In the genomic region with DNA sequence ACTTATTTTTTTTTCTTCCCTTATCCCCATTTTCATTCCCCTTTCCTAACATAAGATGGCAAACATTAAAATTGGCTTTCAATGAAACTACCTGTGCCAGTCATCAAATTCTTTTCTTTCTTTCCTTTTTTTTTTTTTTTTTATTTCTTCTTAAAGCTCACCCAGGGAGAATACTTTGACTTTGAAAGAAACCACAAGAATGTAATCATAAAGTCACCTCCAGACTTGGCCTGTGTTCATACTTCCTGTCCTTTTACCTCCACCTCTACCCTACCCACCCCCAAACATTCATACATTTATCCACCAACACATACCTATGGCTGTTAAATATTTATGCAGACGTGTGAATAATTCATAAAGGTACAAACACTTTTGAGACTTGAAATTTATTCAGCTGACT, we compare ENCODE assay signal across 1 cellular context.
TF ChIP-seq lines count a peak whose summit lies in the region.

No MANE protein-coding gene starts in this region.

TF ChIP-seq in WTC11, 78 proteins besides CTCF, POLR2A, EP300 and RAD21 (continued from another document):
- TF ChIP-seq, protein P1, sequence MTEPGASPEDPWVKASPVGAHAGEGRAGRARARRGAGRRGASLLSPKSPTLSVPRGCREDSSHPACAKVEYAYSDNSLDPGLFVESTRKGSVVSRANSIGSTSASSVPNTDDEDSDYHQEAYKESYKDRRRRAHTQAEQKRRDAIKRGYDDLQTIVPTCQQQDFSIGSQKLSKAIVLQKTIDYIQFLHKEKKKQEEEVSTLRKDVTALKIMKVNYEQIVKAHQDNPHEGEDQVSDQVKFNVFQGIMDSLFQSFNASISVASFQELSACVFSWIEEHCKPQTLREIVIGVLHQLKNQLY (CRISPR knock-in tag; IDR thresholded peaks at IDR 0.05), result no peak
- no peak for TF ChIP-seq GABPB1 (CRISPR knock-in tag; IDR thresholded peaks at IDR 0.05)
- TF ChIP-seq NFE2L1 (CRISPR knock-in tag; IDR thresholded peaks at IDR 0.05), result no peak
- TF ChIP-seq, protein P2, sequence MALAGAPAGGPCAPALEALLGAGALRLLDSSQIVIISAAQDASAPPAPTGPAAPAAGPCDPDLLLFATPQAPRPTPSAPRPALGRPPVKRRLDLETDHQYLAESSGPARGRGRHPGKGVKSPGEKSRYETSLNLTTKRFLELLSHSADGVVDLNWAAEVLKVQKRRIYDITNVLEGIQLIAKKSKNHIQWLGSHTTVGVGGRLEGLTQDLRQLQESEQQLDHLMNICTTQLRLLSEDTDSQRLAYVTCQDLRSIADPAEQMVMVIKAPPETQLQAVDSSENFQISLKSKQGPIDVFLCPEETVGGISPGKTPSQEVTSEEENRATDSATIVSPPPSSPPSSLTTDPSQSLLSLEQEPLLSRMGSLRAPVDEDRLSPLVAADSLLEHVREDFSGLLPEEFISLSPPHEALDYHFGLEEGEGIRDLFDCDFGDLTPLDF (CRISPR knock-in tag; IDR thresholded peaks at IDR 0.05), result no peak
- no peak for TF ChIP-seq SMAD3 (CRISPR knock-in tag; IDR thresholded peaks at IDR 0.05; ENCODE audit: borderline replicate concordance)
- no peak for TF ChIP-seq USF1 (CRISPR knock-in tag; IDR thresholded peaks at IDR 0.05)
- no peak for TF ChIP-seq MXD4 (CRISPR knock-in tag; IDR thresholded peaks at IDR 0.05; ENCODE audit: borderline replicate concordance)
- no peak for TF ChIP-seq ATF6 (CRISPR knock-in tag; IDR thresholded peaks at IDR 0.05)
- no peak for TF ChIP-seq ZNF317 (CRISPR knock-in tag; IDR thresholded peaks at IDR 0.05; ENCODE audit: borderline replicate concordance, low read depth)
- TF ChIP-seq ETV6 (CRISPR knock-in tag; IDR thresholded peaks at IDR 0.05), result no peak
- TF ChIP-seq, protein P3, sequence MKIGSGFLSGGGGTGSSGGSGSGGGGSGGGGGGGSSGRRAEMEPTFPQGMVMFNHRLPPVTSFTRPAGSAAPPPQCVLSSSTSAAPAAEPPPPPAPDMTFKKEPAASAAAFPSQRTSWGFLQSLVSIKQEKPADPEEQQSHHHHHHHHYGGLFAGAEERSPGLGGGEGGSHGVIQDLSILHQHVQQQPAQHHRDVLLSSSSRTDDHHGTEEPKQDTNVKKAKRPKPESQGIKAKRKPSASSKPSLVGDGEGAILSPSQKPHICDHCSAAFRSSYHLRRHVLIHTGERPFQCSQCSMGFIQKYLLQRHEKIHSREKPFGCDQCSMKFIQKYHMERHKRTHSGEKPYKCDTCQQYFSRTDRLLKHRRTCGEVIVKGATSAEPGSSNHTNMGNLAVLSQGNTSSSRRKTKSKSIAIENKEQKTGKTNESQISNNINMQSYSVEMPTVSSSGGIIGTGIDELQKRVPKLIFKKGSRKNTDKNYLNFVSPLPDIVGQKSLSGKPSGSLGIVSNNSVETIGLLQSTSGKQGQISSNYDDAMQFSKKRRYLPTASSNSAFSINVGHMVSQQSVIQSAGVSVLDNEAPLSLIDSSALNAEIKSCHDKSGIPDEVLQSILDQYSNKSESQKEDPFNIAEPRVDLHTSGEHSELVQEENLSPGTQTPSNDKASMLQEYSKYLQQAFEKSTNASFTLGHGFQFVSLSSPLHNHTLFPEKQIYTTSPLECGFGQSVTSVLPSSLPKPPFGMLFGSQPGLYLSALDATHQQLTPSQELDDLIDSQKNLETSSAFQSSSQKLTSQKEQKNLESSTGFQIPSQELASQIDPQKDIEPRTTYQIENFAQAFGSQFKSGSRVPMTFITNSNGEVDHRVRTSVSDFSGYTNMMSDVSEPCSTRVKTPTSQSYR (CRISPR knock-in tag; IDR thresholded peaks at IDR 0.05), result no peak
- TF ChIP-seq, protein P4, sequence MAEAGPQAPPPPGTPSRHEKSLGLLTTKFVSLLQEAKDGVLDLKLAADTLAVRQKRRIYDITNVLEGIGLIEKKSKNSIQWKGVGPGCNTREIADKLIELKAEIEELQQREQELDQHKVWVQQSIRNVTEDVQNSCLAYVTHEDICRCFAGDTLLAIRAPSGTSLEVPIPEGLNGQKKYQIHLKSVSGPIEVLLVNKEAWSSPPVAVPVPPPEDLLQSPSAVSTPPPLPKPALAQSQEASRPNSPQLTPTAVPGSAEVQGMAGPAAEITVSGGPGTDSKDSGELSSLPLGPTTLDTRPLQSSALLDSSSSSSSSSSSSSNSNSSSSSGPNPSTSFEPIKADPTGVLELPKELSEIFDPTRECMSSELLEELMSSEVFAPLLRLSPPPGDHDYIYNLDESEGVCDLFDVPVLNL (CRISPR knock-in tag; IDR thresholded peaks at IDR 0.05; ENCODE audit: borderline replicate concordance, low read depth), result no peak
- no peak for TF ChIP-seq SP1 (CRISPR knock-in tag; conservative IDR thresholded peaks at IDR 0.05)
TF ChIP-seq in WTC11: peak in this region for 0.
